ENCODE assay signal across 14 cellular contexts in genomic region chr11:71783165-71783564, GRCh38. TPM values are rescaled to one million over a fixed set of nuclear protein-coding genes. Genes with fewer than 3 reads are reported as not detected.
"Had no signal": no experiment of that assay in that cellular context is flagged by ENCODE, and none has a peak within 500 bp of the region (broad histone marks: within the 10 kb centered on the region; RNA-seq: fewer than 3 reads in every experiment).

No MANE protein-coding gene starts in this region.

RNA-seq across cellular contexts. Expression of gene DEFB108B, which starts 49.8 kb away (rescaled TPM):
- total RNA-seq: activated CD4-positive, alpha-beta T cell treated with anti-CD3 and anti-CD28 coated beads, Interleukin-2, amount 10 ng/mL, durations not matched to agents 7 days and 5 days; activated CD8-positive, alpha-beta T cell treated with anti-CD3 and anti-CD28 coated beads, Interleukin-2, amount 10 ng/mL, durations not matched to agents 7 days and 5 days; activated naive CD8-positive, alpha-beta T cell treated with anti-CD3 and anti-CD28 coated beads, Interleukin-2, amount 10 ng/mL, durations not matched to agents 7 days and 5 days; activated T-helper 2 cell treated with anti-CD3 and anti-CD28 coated beads, Interferon-gamma antibody, Interleukin-2, Interleukin-4, amounts not matched to agents 10 μg/mL and 5 μg/mL and 100 μg/mL, durations not matched to agents 14 hours and 24 hours and 36 hours; esophagus mucosa; frontal cortex; lower lobe of right lung; mesothelial cell of epicardium; natural killer cell treated with Interleukin-12 subunit alpha and Interleukin-12 subunit beta and Interleukin-15 and Interleukin-18, amount 100 ng/mL, for 72 hours; sciatic nerve; spleen; testis; upper lobe of left lung had no signal
- polyA plus RNA-seq: keratinocyte, spleen had no signal
